In genomic region chr2:71856709-71857525, GRCh38 we compare ENCODE assay signal across 16 cellular contexts.
DNase-seq lines count a peak whose midpoint lies in the region; ATAC-seq, FAIRE-seq and TF ChIP-seq lines count a peak whose summit lies in the region.
"Had no signal": no experiment of that assay in that cellular context is flagged by ENCODE, and none has a peak within 500 bp of the region (broad histone marks: within the 10 kb centered on the region; RNA-seq: fewer than 3 reads in every experiment).

No MANE protein-coding gene starts in this region.

- ATAC-seq in A549 (0 out of 6 replicates have a peak, but pooled peaks of 1 of the 2 experiments have one; percentile 41), SK-N-SH treated with all-trans-retinoic acid at 6 μM for 48 hours (peak; percentile 49; the same call in 1 of the 3 replicates), foreskin keratinocyte (peak; percentile 41), gastroesophageal sphincter (no peak)

- TF ChIP-seq EP300 in A549 (IDR thresholded peaks at IDR 0.05) (no peak), gastroesophageal sphincter (IDR thresholded peaks at IDR 0.05) (no peak)

- no peak overlapping the region for H3K4me2 ChIP-seq in A549
- H3K4me2 ChIP-seq: BLaER1 had no signal

- no peaks in the 10 kb centered on the region for H3K36me3 ChIP-seq in gastroesophageal sphincter
- H3K36me3 ChIP-seq in right atrium auricular region = no peaks in the 10 kb centered on the region
- H3K36me3 ChIP-seq: ascending aorta, BLaER1, stomach had no signal

- TF ChIP-seq CTCF in A549 (IDR thresholded peaks at IDR 0.05) (no peak), foreskin keratinocyte (conservative IDR thresholded peaks at IDR 0.05) (no peak), gastroesophageal sphincter (IDR thresholded peaks at IDR 0.05) (no peak), right atrium auricular region (IDR thresholded peaks at IDR 0.05) (no peak)

- FAIRE-seq in A549 (lab: Jason Lieb, UNC) = no peak
- FAIRE-seq in H54 (lab: Jason Lieb, UNC) = no peak
- FAIRE-seq: endometrium had no signal

- TF ChIP-seq RAD21 in A549 (conservative IDR thresholded peaks at IDR 0.05 in 1 of 2, IDR thresholded peaks at IDR 0.05 in 1 of 2) = no peak

- CTCF ChIA-PET in A549 (lab: Yijun Ruan, JAX) = interaction anchor here (0.8 to 1.7 kb wide), 2 partner anchors 17 to 44 kb away, joined by 3 to 4 read pairs; no protein-coding TSS in a partner anchor

- H3K4me3 ChIP-seq in A549 (no peak overlapping the region), gastroesophageal sphincter (no peak overlapping the region), right atrium auricular region (no peak overlapping the region)
- H3K4me3 ChIP-seq: ascending aorta, BLaER1, stomach had no signal

- 21% methylated on average over 10 of the region's 10 CpGs for WGBS in A549 (ENCODE audit: missing lambda C conversion rate)
- WGBS in gastroesophageal sphincter (ENCODE audit: low coverage in 1 of 2), 2 donors = 84 to 85% methylated on average over 3 to 9 of the region's 10 CpGs

- H3K4me1 ChIP-seq in A549 = no peaks in the 10 kb centered on the region
- no peaks in the 10 kb centered on the region for H3K4me1 ChIP-seq in foreskin keratinocyte
- peaks cover 0 to 10% (median 7%) of the 10 kb centered on the region in 3 donors for H3K4me1 ChIP-seq in gastroesophageal sphincter
- peaks cover 0 to 9% of the 10 kb centered on the region in 2 donors for H3K4me1 ChIP-seq in right atrium auricular region
- H3K4me1 ChIP-seq: BLaER1 had no signal

- POLR2A ChIA-PET in A549 (lab: Yijun Ruan, JAX) = no interaction called here

- H3K27ac ChIP-seq in A549 (no peak overlapping the region), foreskin keratinocyte (no peak overlapping the region), gastroesophageal sphincter (no peak overlapping the region), right atrium auricular region (no peak overlapping the region)
- H3K27ac ChIP-seq: BLaER1, stomach had no signal

- DNase-seq in A549 (ENCODE audit: low read depth in 1 of 2, low spot score in 1 of 2) (peak in 1 of 2 experiments; percentile 26), H54 (ENCODE audit: insufficient read length, low spot score) (peak; percentile 27), foreskin keratinocyte (peak in 1 of 2 donors; percentile 35), NCI-H82 treated with DMSO at 0.1 percent for 48 hours (lab: John Stamatoyannopoulos, UW; ENCODE audit: unreplicated experiment) (no peak), NCI-H187 (lab: John Stamatoyannopoulos, UW) (no peak), right atrium auricular region (ENCODE audit: low spot score) (no peak)
- DNase-seq: activated T-cell treated with anti-CD3 and anti-CD28 coated beads for 4 hours; hippocampal formation; NCI-H2081 treated with DMSO at 0.1 percent for 48 hours; stimulated activated CD4-positive, alpha-beta T cell treated with anti-CD3 and anti-CD28 coated beads, Interleukin-4, amount 100 ng/mL, for 1 hour; stomach had no signal

- H3K27me3 ChIP-seq in foreskin keratinocyte (peaks cover 25% of the 10 kb centered on the region), gastroesophageal sphincter (peaks cover 31% of the 10 kb centered on the region), right atrium auricular region (no peaks in the 10 kb centered on the region)
- H3K27me3 ChIP-seq: ascending aorta, BLaER1 had no signal

- H3K9me3 ChIP-seq in A549 = peaks cover 18% of the 10 kb centered on the region
- H3K9me3 ChIP-seq in gastroesophageal sphincter = peaks cover 0 to 14% (median 0%) of the 10 kb centered on the region in 3 donors
- H3K9me3 ChIP-seq in right atrium auricular region = peaks cover 0 to 6% of the 10 kb centered on the region in 2 donors
- H3K9me3 ChIP-seq: ascending aorta, BLaER1 had no signal

- TF ChIP-seq POLR2A in A549 (IDR thresholded peaks at IDR 0.05; ENCODE audit: low read length) (no peak), H54 (IDR thresholded peaks at IDR 0.05; ENCODE audit: low read depth, low read length) (no peak), gastroesophageal sphincter (IDR thresholded peaks at IDR 0.05) (no peak)

TF ChIP-seq in A549, 52 proteins besides CTCF, POLR2A, EP300 and RAD21:
- TF ChIP-seq REST (IDR thresholded peaks at IDR 0.05) (peak; percentile 93), NR3C1 (IDR thresholded peaks at IDR 0.05) (no peak), CHD4 (IDR thresholded peaks at IDR 0.05; ENCODE audit: borderline replicate concordance) (no peak), EHMT2 (IDR thresholded peaks at IDR 0.05; ENCODE audit: low read depth) (peak; percentile 59; the same call in 1 of the 2 replicates)

TF ChIP-seq in SK-N-SH treated with all-trans-retinoic acid at 6 μM for 48 hours, 23 proteins besides CTCF, POLR2A, EP300 and RAD21 (continues in another document):
- no peak for TF ChIP-seq PATZ1 (CRISPR knock-in tag; IDR thresholded peaks at IDR 0.05; ENCODE audit: borderline replicate concordance)
- TF ChIP-seq SNAI2 (CRISPR knock-in tag; IDR thresholded peaks at IDR 0.05) = no peak
- TF ChIP-seq ZNF70 (CRISPR knock-in tag; IDR thresholded peaks at IDR 0.05) = no peak
- TF ChIP-seq CREB5 (CRISPR knock-in tag; IDR thresholded peaks at IDR 0.05; ENCODE audit: low read depth) = no peak
- no peak for TF ChIP-seq BACH2 (CRISPR knock-in tag; IDR thresholded peaks at IDR 0.05; ENCODE audit: borderline replicate concordance)
- TF ChIP-seq RARB (CRISPR knock-in tag; IDR thresholded peaks at IDR 0.05) = no peak
- TF ChIP-seq ZFP30 (CRISPR knock-in tag; IDR thresholded peaks at IDR 0.05) = no peak
- no peak for TF ChIP-seq OSR1 (CRISPR knock-in tag; IDR thresholded peaks at IDR 0.05)
- no peak for TF ChIP-seq TSHZ2 (CRISPR knock-in tag; IDR thresholded peaks at IDR 0.05)
- no peak for TF ChIP-seq ZNF565 (CRISPR knock-in tag; conservative IDR thresholded peaks at IDR 0.05; ENCODE audit: low read depth)
- TF ChIP-seq ISL1 (CRISPR knock-in tag; IDR thresholded peaks at IDR 0.05) = no peak
- TF ChIP-seq PPARA (CRISPR knock-in tag; IDR thresholded peaks at IDR 0.05; ENCODE audit: borderline replicate concordance) = no peak
- TF ChIP-seq ZFP3 (CRISPR knock-in tag; IDR thresholded peaks at IDR 0.05) = no peak
- TF ChIP-seq CSDC2 (CRISPR knock-in tag; IDR thresholded peaks at IDR 0.05) = no peak
- TF ChIP-seq ARNTL (CRISPR knock-in tag; IDR thresholded peaks at IDR 0.05; ENCODE audit: borderline replicate concordance, low read depth) = no peak
- TF ChIP-seq TOX (CRISPR knock-in tag; IDR thresholded peaks at IDR 0.05; ENCODE audit: borderline replicate concordance) = no peak
